ENCODE assay signal across 8 cellular contexts in genomic region chr1:63773815-63774616, GRCh38. TPM values are rescaled to one million over a fixed set of nuclear protein-coding genes. Genes with fewer than 3 reads are reported as not detected.
DNase-seq lines count a peak whose midpoint lies in the region; ATAC-seq and TF ChIP-seq lines count a peak whose summit lies in the region.

Gene ROR1 (plus strand): TSS chr1:63774017.

- no peaks in the 10 kb centered on the region for H3K36me3 ChIP-seq in muscle layer of duodenum (ENCODE audit: control insufficient read depth in 1 of 2, insufficient read depth in 2 of 2, low read length in 2 of 2)

- H3K4me3 Mint-ChIP-seq in activated T-cell treated with anti-CD3 and anti-CD28 coated beads, Interleukin-2, amount 50 U/mL, for 4 hours: peak within 1 kb of the TSS; percentile 77

- peak; percentile 74 for DNase-seq in A172 (ENCODE audit: low spot score)
- peak; percentile 66 for DNase-seq in NCI-H526 treated with DMSO at 0.1 percent for 48 hours (lab: John Stamatoyannopoulos, UW)
- DNase-seq in activated T-cell treated with anti-CD3 and anti-CD28 coated beads, Interleukin-2, amount 50 U/mL, for 4 hours: no peak
- DNase-seq in fibroblast of mammary gland (ENCODE audit: low read depth): peak; percentile 83
- peak; percentile 72 for DNase-seq in stimulated activated naive CD8-positive, alpha-beta T cell treated with anti-CD3 and anti-CD28 coated beads, Interleukin-15, Interleukin-2, amounts not matched to agents 100 U/mL and 50 U/mL, for 24 hours

- no peaks in the 10 kb centered on the region for H3K27me3 ChIP-seq in muscle layer of duodenum (ENCODE audit: low read depth, low read length)

- no peak for TF ChIP-seq POLR2A in GM18505 (IDR thresholded peaks at IDR 0.05; ENCODE audit: borderline replicate concordance, extremely low read depth, insufficient read depth, insufficient read length)

- H3K4me3 ChIP-seq in fibroblast of mammary gland (ENCODE audit: control insufficient read depth, low read depth, low read length): peak within 1 kb of the TSS; percentile 83
- H3K4me3 ChIP-seq in muscle layer of duodenum (ENCODE audit: low read depth in 1 of 2, low read length in 2 of 2): peak within 1 kb of the TSS; percentile 77 to 92

- ATAC-seq in GM18505 (IDR thresholded peaks at IDR 0.05; ENCODE audit: unreplicated experiment) (peak; percentile 82), HG03354 (IDR thresholded peaks at IDR 0.05; ENCODE audit: poor library complexity, severe bottlenecking, unreplicated experiment) (peak; percentile 90)
- ATAC-seq in activated T-cell treated with anti-CD3 and anti-CD28 coated beads, Interleukin-2, amount 50 U/mL, for 4 hours: peak; percentile 84 to 88
- peak; percentile 93 for ATAC-seq in stimulated activated naive CD8-positive, alpha-beta T cell treated with anti-CD3 and anti-CD28 coated beads, Interleukin-15, Interleukin-2, amounts not matched to agents 100 U/mL and 50 U/mL, for 24 hours

- H3K36me3 Mint-ChIP-seq in activated T-cell treated with anti-CD3 and anti-CD28 coated beads, Interleukin-2, amount 50 U/mL, for 4 hours (ENCODE audit: insufficient read depth): no peaks in the 10 kb centered on the region

- H3K27ac ChIP-seq in muscle layer of duodenum (ENCODE audit: low read length): peak within 1 kb of the TSS; percentile 65

- TF ChIP-seq CTCF in fibroblast of mammary gland (conservative IDR thresholded peaks at IDR 0.05; ENCODE audit: control insufficient read depth, insufficient read depth, low read depth, low read length): peak; percentile 53

- H3K4me1 Mint-ChIP-seq in activated T-cell treated with anti-CD3 and anti-CD28 coated beads, Interleukin-2, amount 50 U/mL, for 4 hours (ENCODE audit: low read depth): peaks cover 19% of the 10 kb centered on the region

- peaks cover 56% of the 10 kb centered on the region for H3K27me3 Mint-ChIP-seq in activated T-cell treated with anti-CD3 and anti-CD28 coated beads, Interleukin-2, amount 50 U/mL, for 4 hours (ENCODE audit: low read depth)

- H3K9me3 Mint-ChIP-seq in activated T-cell treated with anti-CD3 and anti-CD28 coated beads, Interleukin-2, amount 50 U/mL, for 4 hours: no peaks in the 10 kb centered on the region

- peaks cover 3 to 8% of the 10 kb centered on the region in 2 donors for H3K4me1 ChIP-seq in muscle layer of duodenum (ENCODE audit: control insufficient read depth in 1 of 2, insufficient read depth in 2 of 2, low read length in 2 of 2)

- no peaks in the 10 kb centered on the region for H3K9me3 ChIP-seq in muscle layer of duodenum (ENCODE audit: control insufficient read depth in 1 of 2, low read length in 2 of 2)

RNA-seq across cellular contexts. Expression of gene ROR1, which starts in this region (rescaled TPM):
- total RNA-seq in A172 (2014; rRNA removed; shearing (Covaris generic)): 7.0 and 9.7 TPM in 2 replicates
- under 1 TPM; 0.08 to 0.38 (median 0.18) TPM for total RNA-seq in activated T-cell treated with anti-CD3 and anti-CD28 coated beads, Interleukin-2, amount 50 U/mL, for 4 hours

Comparison
In these comparisons a context has a peak if more than half of its experiments do, and no peak if none do; other contexts are left out.
1. Peak in ATAC-seq in activated T-cell treated with anti-CD3 and anti-CD28 coated beads, Interleukin-2, amount 50 U/mL, for 4 hours; RNA of the gene not detected or under 1 TPM.